1 cellular context compared by ENCODE assay signal in genomic region chr21:26776320-26777021, GRCh38.
A peak's percentile ranks its signal among the peaks of the same experiment; 100 is the strongest.
TF ChIP-seq lines count a peak whose summit lies in the region.

No MANE protein-coding gene starts in this region.

TF ChIP-seq in IMR-90, 13 proteins besides CTCF, POLR2A, EP300 and RAD21:
- 0 out of 2 replicates have a peak, but pooled peaks have one; percentile 9 for TF ChIP-seq MAFK (IDR thresholded peaks at IDR 0.05; ENCODE audit: low read depth, low read length)
- peak; percentile 90 for TF ChIP-seq CEBPB (IDR thresholded peaks at IDR 0.05; ENCODE audit: low read depth, low read length)
- no peak for TF ChIP-seq MAZ (IDR thresholded peaks at IDR 0.05; ENCODE audit: borderline replicate concordance, low read depth, low read length)
